ENCODE assay signal across 8 cellular contexts in the genomic region with DNA sequence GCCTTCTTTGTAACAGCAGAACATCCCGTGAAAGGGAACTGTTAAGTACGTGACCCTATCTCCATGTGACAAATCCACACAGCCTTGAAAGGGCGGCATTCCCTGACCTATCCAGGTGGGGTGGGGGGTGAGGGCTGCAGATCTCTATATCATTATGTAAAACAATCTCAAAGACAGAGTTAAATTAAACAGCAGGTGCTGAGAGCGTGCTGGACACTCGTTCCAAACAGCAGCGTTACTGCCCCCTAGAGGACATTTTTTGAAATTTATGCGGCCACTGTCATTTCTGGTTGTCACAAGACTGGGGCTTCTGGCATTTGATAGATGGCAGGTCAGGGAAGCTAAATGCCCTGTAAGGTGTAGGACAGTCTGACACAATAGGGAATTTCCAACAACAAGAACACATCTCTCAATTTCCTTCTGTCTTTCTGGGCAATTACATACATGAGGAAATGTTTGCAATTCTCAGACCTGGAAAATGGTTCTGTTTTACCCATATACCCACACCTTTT. TPM values are rescaled to one million over a fixed set of nuclear protein-coding genes. Genes with fewer than 3 reads are reported as not detected.
DNase-seq lines count a peak whose midpoint lies in the region; ATAC-seq, FAIRE-seq and TF ChIP-seq lines count a peak whose summit lies in the region.

No MANE protein-coding gene starts in this region.

- FAIRE-seq in islet of Langerhans (lab: Jason Lieb, UNC) = peak; percentile 93

- no peaks in the 10 kb centered on the region for H3K36me3 ChIP-seq in breast epithelium

- H3K4me3 ChIP-seq in WI38 (ENCODE audit: low read depth, low read length) = no peak overlapping the region
- H3K4me3 ChIP-seq in breast epithelium = no peak overlapping the region

- H3K27me3 ChIP-seq in breast epithelium = no peaks in the 10 kb centered on the region

- H3K4me1 ChIP-seq in breast epithelium = peaks cover 0 to 2% of the 10 kb centered on the region in 2 donors

- intact Hi-C loops in breast epithelium (cut with DNase I; ENCODE audit: low total_unique reads) = no loop called here

- TF ChIP-seq POLR2A in breast epithelium (IDR thresholded peaks at IDR 0.05) = no peak

- no peak overlapping the region for H3K27ac ChIP-seq in breast epithelium

- in situ Hi-C loops in ACHN (cut with HindIII; ENCODE audit: low pct_ligation_motif_present, low pct_unique_long_range_greater_than_20kb, low sequenced_read_pairs) = no loop called here

- no peaks in the 10 kb centered on the region for H3K9me3 ChIP-seq in breast epithelium

- peak; percentile 77 for DNase-seq in ACHN
- DNase-seq in NCI-H2171 treated with DMSO at 0.1 percent for 48 hours (lab: John Stamatoyannopoulos, UW) = peak; percentile 58
- DNase-seq in breast epithelium (ENCODE audit: low spot score in 2 of 2) = peak in 1 of 2 donors; percentile 65
- peak; percentile 52 for DNase-seq in stimulated activated CD4-positive, alpha-beta T cell treated with anti-CD3 and anti-CD28 coated beads, Interleukin-4, amount 100 ng/mL, for 1 hour

- ATAC-seq in GM18907 (IDR thresholded peaks at IDR 0.05; ENCODE audit: unreplicated experiment) = peak; percentile 40
- ATAC-seq in HG02763 (IDR thresholded peaks at IDR 0.05; ENCODE audit: unreplicated experiment) = no peak

- peak; percentile 61; the same call in 1 of the 2 replicates for TF ChIP-seq CTCF in WI38 (IDR thresholded peaks at IDR 0.05; ENCODE audit: low read depth, low read length)
- TF ChIP-seq CTCF in breast epithelium (IDR thresholded peaks at IDR 0.05) = peak; percentile 70 to 73 (median 73)

RNA-seq across cellular contexts. Expression of gene SLC25A39, which starts 6.7 kb away (rescaled TPM):
- total RNA-seq in breast epithelium = 10 to 100 TPM; 53.1 to 88.2 (median 64.2) TPM

RNA-seq across cellular contexts. Expression of gene GRN, which starts 13.8 kb away (rescaled TPM):
- 100 to 1,000 TPM; 166 to 372 (median 252) TPM for total RNA-seq in breast epithelium

RNA-seq across cellular contexts. Expression of gene RUNDC3A, which starts 22.9 kb away (rescaled TPM):
- total RNA-seq in breast epithelium = 1 to 10 TPM in 1 of 3 donors, under 1 TPM in 1, not detected in 1; 0.48 to 1.6 TPM

RNA-seq across cellular contexts. Expression of gene FAM171A2, which starts 32.3 kb away (rescaled TPM):
- total RNA-seq in breast epithelium = 1 to 10 TPM in 2 of 3 donors, under 1 TPM in 1; 0.88 to 2.9 (median 2.7) TPM

RNA-seq across cellular contexts. Expression of gene ITGA2B, which starts 58.1 kb away (rescaled TPM):
- total RNA-seq in breast epithelium = 1 to 10 TPM in 2 of 3 donors, under 1 TPM in 1; 0.66 to 1.2 (median 1.1) TPM
